In genomic region chr14:22226381-22226780, GRCh38 we compare ENCODE assay signal across 7 cellular contexts.
A peak's percentile ranks its signal among the peaks of the same experiment; 100 is the strongest.
DNase-seq lines count a peak whose midpoint lies in the region; TF ChIP-seq lines count a peak whose summit lies in the region.

No MANE protein-coding gene starts in this region.

- no peaks in the 10 kb centered on the region for H3K9me3 Mint-ChIP-seq in activated naive CD4-positive, alpha-beta T cell treated with anti-CD3 and anti-CD28 coated beads, Interleukin-2, amount 50 U/mL, for 24 hours

- H3K36me3 ChIP-seq in neutrophil, result no peaks in the 10 kb centered on the region

- H3K4me1 Mint-ChIP-seq in activated naive CD4-positive, alpha-beta T cell treated with anti-CD3 and anti-CD28 coated beads, Interleukin-2, amount 50 U/mL, for 24 hours, result peaks cover 12% of the 10 kb centered on the region

- peaks cover 13% of the 10 kb centered on the region for H3K27me3 ChIP-seq in neutrophil

- H3K27ac Mint-ChIP-seq in activated naive CD4-positive, alpha-beta T cell treated with anti-CD3 and anti-CD28 coated beads, Interleukin-2, amount 50 U/mL, for 24 hours, result peak overlapping the region; percentile 87

- peak overlapping the region; percentile 78 for H3K4me3 Mint-ChIP-seq in activated naive CD4-positive, alpha-beta T cell treated with anti-CD3 and anti-CD28 coated beads, Interleukin-2, amount 50 U/mL, for 24 hours

- H3K4me3 ChIP-seq in GM12865 (ENCODE audit: low read depth, low read length) (no peak overlapping the region), neutrophil (ENCODE audit: low read depth in 1 of 2, low read length in 1 of 2) (peak overlapping the region; percentile 8 to 20), coronary artery (no peak overlapping the region)

- H3K36me3 Mint-ChIP-seq in activated naive CD4-positive, alpha-beta T cell treated with anti-CD3 and anti-CD28 coated beads, Interleukin-2, amount 50 U/mL, for 24 hours, result no peaks in the 10 kb centered on the region

- DNase-seq in GM12865 (ENCODE audit: low read depth), result peak; percentile 29
- peak; percentile 81 for DNase-seq in NAMALWA (ENCODE audit: low spot score)
- DNase-seq in coronary artery (ENCODE audit: low spot score), result no peak
- no peak for DNase-seq in stimulated activated naive CD4-positive, alpha-beta T cell treated with Interleukin-2 at 50 U/mL for 16 hours (lab: John Stamatoyannopoulos, UW)
- DNase-seq in amniotic stem cell (lab: John Stamatoyannopoulos, UW), result no peak

- peaks cover 30 to 40% of the 10 kb centered on the region in 2 experiments for H3K4me1 ChIP-seq in neutrophil (ENCODE audit: control insufficient read depth in 1 of 2, insufficient read depth in 1 of 2, low read depth in 1 of 2, low read length in 1 of 2)

- TF ChIP-seq CTCF in GM12865 (IDR thresholded peaks at IDR 0.05; ENCODE audit: insufficient read depth, low read depth, low read length, missing control alignments) (peak; percentile 21), neutrophil (IDR thresholded peaks at IDR 0.05) (no peak), coronary artery (IDR thresholded peaks at IDR 0.05) (no peak)

- H3K9me3 ChIP-seq in neutrophil, result no peaks in the 10 kb centered on the region

- no peaks in the 10 kb centered on the region for H3K27me3 Mint-ChIP-seq in activated naive CD4-positive, alpha-beta T cell treated with anti-CD3 and anti-CD28 coated beads, Interleukin-2, amount 50 U/mL, for 24 hours

- peak overlapping the region; percentile 78 for H3K27ac ChIP-seq in neutrophil
- peak overlapping the region in 1 of 2 donors; percentile 31 for H3K27ac ChIP-seq in coronary artery

Comparison
In these comparisons a context has a peak if more than half of its experiments do, and no peak if none do; other contexts are left out.
1. DNase-seq: peak in GM12865 (single experiment) and NAMALWA (single experiment); none in coronary artery (single experiment), stimulated activated naive CD4-positive, alpha-beta T cell treated with Interleukin-2 at 50 U/mL for 16 hours (single experiment) and amniotic stem cell (single experiment).
2. H3K4me3 ChIP-seq: peak in neutrophil (2 of 2); none in GM12865 (single experiment) and coronary artery (single experiment).